ENCODE assay signal across 10 cellular contexts in the genomic region with DNA sequence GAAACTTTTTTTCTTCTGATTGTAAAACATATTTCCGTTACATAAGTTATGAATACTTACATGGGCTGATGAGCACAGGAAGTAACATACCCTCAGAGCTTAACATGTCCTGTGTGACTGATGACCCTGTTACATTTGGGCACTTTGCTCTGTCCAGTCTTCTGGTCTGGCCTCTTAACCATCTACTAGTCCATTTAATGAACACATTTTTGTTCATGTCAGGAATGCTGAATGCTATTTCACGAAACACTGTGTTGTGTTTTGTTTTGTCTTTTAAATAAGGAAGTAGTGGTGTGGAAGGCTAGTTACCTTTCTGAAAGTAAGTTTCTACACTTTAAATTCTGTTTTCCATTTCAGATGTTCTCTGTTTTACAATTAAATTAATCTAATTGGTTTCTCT.
DNase-seq lines count a peak whose midpoint lies in the region; ATAC-seq and TF ChIP-seq lines count a peak whose summit lies in the region.
"Had no signal": no experiment of that assay in that cellular context is flagged by ENCODE, and none has a peak within 500 bp of the region (broad histone marks: within the 10 kb centered on the region; RNA-seq: fewer than 3 reads in every experiment).

No MANE protein-coding gene starts in this region.

- no peaks in the 10 kb centered on the region for H3K27me3 ChIP-seq in H9 (ENCODE audit: insufficient read depth, low read length)
- no peaks in the 10 kb centered on the region for H3K27me3 ChIP-seq in naive thymus-derived CD4-positive, alpha-beta T cell (ENCODE audit: control insufficient read depth in 2 of 2, insufficient read depth in 2 of 2, low read length in 2 of 2)
- no peaks in the 10 kb centered on the region for H3K27me3 ChIP-seq in SK-N-SH (ENCODE audit: insufficient read depth)

- H2BK15ac ChIP-seq in H9 (ENCODE audit: low read depth, low read length) = no peak overlapping the region

- no peak overlapping the region for H4K91ac ChIP-seq in H9 (ENCODE audit: insufficient read length, low read depth, low read length)

- H3K18ac ChIP-seq in H9 (ENCODE audit: insufficient read length, low read depth, low read length) = no peak overlapping the region

- H4K20me1 ChIP-seq in H9 (ENCODE audit: control insufficient read depth, insufficient read depth, insufficient read length) (no peaks in the 10 kb centered on the region), SK-N-SH (ENCODE audit: insufficient read depth) (peaks cover 37% of the 10 kb centered on the region)

- H3F3A ChIP-seq in SK-N-SH (replicated peaks; ENCODE audit: insufficient read depth) = no peaks in the 10 kb centered on the region

- H3K9me3 ChIP-seq in H9 (ENCODE audit: control insufficient read depth, low read depth, low read length) = no peaks in the 10 kb centered on the region
- H3K9me3 ChIP-seq in naive thymus-derived CD4-positive, alpha-beta T cell (ENCODE audit: control insufficient read depth in 2 of 3, low read length in 3 of 3) = no peaks in the 10 kb centered on the region
- no peaks in the 10 kb centered on the region for H3K9me3 ChIP-seq in SK-N-SH
- H3K9me3 ChIP-seq: prostate gland had no signal

- H2BK12ac ChIP-seq in H9 (ENCODE audit: insufficient read length, low read depth, low read length) = no peak overlapping the region

- no peak overlapping the region for H2AK5ac ChIP-seq in H9 (ENCODE audit: insufficient read length, low read length)

- no peaks in the 10 kb centered on the region for H3K9me2 ChIP-seq in SK-N-SH

- no CpG with 5 or more reads among the region's 2 CpGs for WGBS in H9 (ENCODE audit: extremely low coverage, insufficient read length, low lambda C conversion rate)
- WGBS in SK-N-SH (ENCODE audit: low lambda C conversion rate) = 91% methylated on average over 2 of the region's 2 CpGs

- no peak overlapping the region for H2BK5ac ChIP-seq in H9 (ENCODE audit: insufficient read length, low read length)

- DNase-seq in H9 (no peak), NCI-H2029 treated with DMSO at 0.1 percent for 48 hours (lab: John Stamatoyannopoulos, UW) (no peak), SK-N-SH (no peak)
- DNase-seq in naive thymus-derived CD4-positive, alpha-beta T cell = no peak
- no peak for DNase-seq in activated CD8-positive, alpha-beta memory T cell treated with anti-CD3 and anti-CD28 coated beads, Interleukin-2, amount 10 ng/mL, durations not matched to agents 7 days and 5 days
- DNase-seq: activated CD4-positive, alpha-beta memory T cell treated with anti-CD3 and anti-CD28 coated beads, Interleukin-2, amount 10 ng/mL, durations not matched to agents 7 days and 5 days; IMR-90 had no signal

- H3K4me1 Mint-ChIP-seq in H9 = peaks cover 2 to 5% of the 10 kb centered on the region in 2 experiments; a peak in 2 of 4 replicates
- H3K4me1 Mint-ChIP-seq in naive thymus-derived CD4-positive, alpha-beta T cell = peaks cover 11 to 56% (median 45%) of the 10 kb centered on the region in 7 donors
- peaks cover 17% of the 10 kb centered on the region for H3K4me1 Mint-ChIP-seq in activated CD8-positive, alpha-beta memory T cell treated with anti-CD3 and anti-CD28 coated beads, Interleukin-2, amount 10 ng/mL, durations not matched to agents 7 days and 5 days

- H3K56ac ChIP-seq in H9 (ENCODE audit: insufficient read length, low read depth, low read length) = no peak overlapping the region

- no peaks in the 10 kb centered on the region for H3K23me2 ChIP-seq in H9 (ENCODE audit: insufficient read length, low read depth, low read length, poor library complexity, severe bottlenecking)

- peak overlapping the region in 2 of 3 experiments; percentile 11 to 24; a peak in 3 of 7 replicates for H3K27ac Mint-ChIP-seq in H9
- peak overlapping the region in 5 of 9 donors; percentile 10 to 76 (median 60) for H3K27ac Mint-ChIP-seq in naive thymus-derived CD4-positive, alpha-beta T cell
- H3K27ac Mint-ChIP-seq in activated CD8-positive, alpha-beta memory T cell treated with anti-CD3 and anti-CD28 coated beads, Interleukin-2, amount 10 ng/mL, durations not matched to agents 7 days and 5 days = no peak overlapping the region
- H3K27ac Mint-ChIP-seq: activated CD4-positive, alpha-beta memory T cell treated with anti-CD3 and anti-CD28 coated beads, Interleukin-2, amount 10 ng/mL, durations not matched to agents 7 days and 5 days had no signal

- H3K9ac ChIP-seq in H9 (ENCODE audit: extremely low read depth, insufficient read length, low read length) (no peak overlapping the region), SK-N-SH (no peak overlapping the region)

- no peak overlapping the region for H3K4ac ChIP-seq in H9 (ENCODE audit: low read depth, low read length)

- CTCF ChIA-PET in naive thymus-derived CD4-positive, alpha-beta T cell (lab: Charles Lee) = interaction anchor here (1.2 kb wide), 2 partner anchors 9 to 123 kb away, joined by 3 read pairs; no protein-coding TSS in a partner anchor
- CTCF ChIA-PET in SK-N-SH (lab: Yijun Ruan, JAX) = interaction anchor here (0.7 to 3.4 kb wide), 3 partner anchors 21 to 175 kb away, joined by 3 to 19 read pairs (median 4); no protein-coding TSS in a partner anchor
- CTCF ChIA-PET in activated CD8-positive, alpha-beta memory T cell treated with anti-CD3 and anti-CD28 coated beads, Interleukin-2, amount 10 ng/mL, durations not matched to agents 7 days and 5 days (lab: Charles Lee) = no interaction called here

- peaks cover 0 to 18% (median 3%) of the 10 kb centered on the region in 3 experiments for H3K36me3 ChIP-seq in naive thymus-derived CD4-positive, alpha-beta T cell (ENCODE audit: control insufficient read depth in 2 of 3, insufficient read depth in 3 of 3, low read length in 3 of 3)
- peaks cover 58 to 67% of the 10 kb centered on the region in 2 experiments for H3K36me3 ChIP-seq in SK-N-SH (replicated peaks in 1 of 2; ENCODE audit: control insufficient read depth in 1 of 2, insufficient read depth in 2 of 2, low read length in 1 of 2)
- H3K36me3 ChIP-seq: prostate gland had no signal

- H3K36me3 Mint-ChIP-seq in H9 (ENCODE audit: insufficient read depth in 1 of 3, low read depth in 3 of 3) = peaks cover 3 to 11% (median 9%) of the 10 kb centered on the region in 3 experiments; a peak in 6 of 7 replicates
- peaks cover 3 to 23% (median 5%) of the 10 kb centered on the region in 5 donors for H3K36me3 Mint-ChIP-seq in naive thymus-derived CD4-positive, alpha-beta T cell
- peaks cover 19% of the 10 kb centered on the region for H3K36me3 Mint-ChIP-seq in activated CD8-positive, alpha-beta memory T cell treated with anti-CD3 and anti-CD28 coated beads, Interleukin-2, amount 10 ng/mL, durations not matched to agents 7 days and 5 days

- H3K79me2 ChIP-seq in H9 (ENCODE audit: insufficient read depth, low read length) (peaks cover 2% of the 10 kb centered on the region; the same call in 1 of the 2 replicates), SK-N-SH (ENCODE audit: insufficient read depth) (peaks cover 55% of the 10 kb centered on the region)

- TF ChIP-seq RAD21 in SK-N-SH (IDR thresholded peaks at IDR 0.05; ENCODE audit: low read length) = no peak

- no peak overlapping the region for H2BK20ac ChIP-seq in H9 (ENCODE audit: low read depth, low read length, poor library complexity, severe bottlenecking)

- no peak overlapping the region for H4K8ac ChIP-seq in H9 (replicated peaks; ENCODE audit: insufficient read length, low read depth, low read length)

- no peak overlapping the region for H2BK120ac ChIP-seq in H9 (ENCODE audit: low read depth, low read length, poor library complexity, severe bottlenecking)

- no peak overlapping the region for H3K23ac ChIP-seq in H9 (ENCODE audit: insufficient read length, low read depth, low read length)

- H3K4me1 ChIP-seq in H9 (ENCODE audit: insufficient read depth, low read length) (no peaks in the 10 kb centered on the region), SK-N-SH (ENCODE audit: control insufficient read depth in 1 of 2, insufficient read depth in 2 of 2, low read depth in 1 of 2, low read length in 1 of 2) (peaks cover 0 to 10% of the 10 kb centered on the region in 2 experiments; a peak in 2 of 4 replicates)
- no peaks in the 10 kb centered on the region for H3K4me1 ChIP-seq in naive thymus-derived CD4-positive, alpha-beta T cell (ENCODE audit: control insufficient read depth in 2 of 2, insufficient read depth in 2 of 2, low read length in 2 of 2)
- H3K4me1 ChIP-seq: prostate gland had no signal

- no peak overlapping the region for H3K14ac ChIP-seq in H9 (ENCODE audit: insufficient read depth, low read length)

- H3K4me3 ChIP-seq in naive thymus-derived CD4-positive, alpha-beta T cell (ENCODE audit: low read length) = no peak overlapping the region
- H3K4me3 ChIP-seq in SK-N-SH (ENCODE audit: low read depth in 2 of 2, low read length in 1 of 2) = no peak overlapping the region
- H3K4me3 ChIP-seq: prostate gland had no signal

- H4K5ac ChIP-seq in H9 (ENCODE audit: insufficient read length, low read depth, low read length) = no peak overlapping the region

- ATAC-seq in GM19025 (IDR thresholded peaks at IDR 0.05; ENCODE audit: low read depth, unreplicated experiment) = peak; percentile 48
- peak; percentile 41 for ATAC-seq in HG03565 (IDR thresholded peaks at IDR 0.05; ENCODE audit: unreplicated experiment)
- no peak for ATAC-seq in naive thymus-derived CD4-positive, alpha-beta T cell
- no peak for ATAC-seq in activated CD8-positive, alpha-beta memory T cell treated with anti-CD3 and anti-CD28 coated beads, Interleukin-2, amount 10 ng/mL, durations not matched to agents 7 days and 5 days

- POLR2A ChIA-PET in naive thymus-derived CD4-positive, alpha-beta T cell (lab: Charles Lee) = no interaction called here
- POLR2A ChIA-PET in SK-N-SH (lab: Yijun Ruan, JAX) = no interaction called here

- no peak for TF ChIP-seq CTCF in H9 (conservative IDR thresholded peaks at IDR 0.05)
- no peak for TF ChIP-seq CTCF in SK-N-SH (IDR thresholded peaks at IDR 0.05)

- H3K27ac ChIP-seq in H9 (ENCODE audit: insufficient read length, low read depth, low read length) = no peak overlapping the region
- no peak overlapping the region for H3K27ac ChIP-seq in naive thymus-derived CD4-positive, alpha-beta T cell (ENCODE audit: low read depth, low read length)
- peak overlapping the region in 1 of 2 experiments; percentile 56; a peak in 2 of 4 replicates for H3K27ac ChIP-seq in SK-N-SH (ENCODE audit: low read depth in 2 of 2, low read length in 1 of 2)
- H3K27ac ChIP-seq: prostate gland had no signal

- intact Hi-C loops in naive thymus-derived CD4-positive, alpha-beta T cell (cut with micrococcal nuclease) = no loop called here

- H3K27me3 Mint-ChIP-seq in H9 (ENCODE audit: low read depth) = no peaks in the 10 kb centered on the region
- H3K27me3 Mint-ChIP-seq in naive thymus-derived CD4-positive, alpha-beta T cell = no peaks in the 10 kb centered on the region
- no peaks in the 10 kb centered on the region for H3K27me3 Mint-ChIP-seq in activated CD8-positive, alpha-beta memory T cell treated with anti-CD3 and anti-CD28 coated beads, Interleukin-2, amount 10 ng/mL, durations not matched to agents 7 days and 5 days
- H3K27me3 Mint-ChIP-seq: activated CD4-positive, alpha-beta memory T cell treated with anti-CD3 and anti-CD28 coated beads, Interleukin-2, amount 10 ng/mL, durations not matched to agents 7 days and 5 days had no signal

- H2AFZ ChIP-seq in H9 (ENCODE audit: low read length) = no peak overlapping the region
- no peak overlapping the region for H2AFZ ChIP-seq in SK-N-SH (ENCODE audit: low read depth)

- no peak for TF ChIP-seq EP300 in SK-N-SH (IDR thresholded peaks at IDR 0.05; ENCODE audit: borderline replicate concordance in 1 of 2, low read depth in 1 of 2, low read length in 1 of 2)

- H3K4me3 Mint-ChIP-seq in H9 = no peak overlapping the region
- H3K4me3 Mint-ChIP-seq in naive thymus-derived CD4-positive, alpha-beta T cell = peak overlapping the region in 1 of 10 donors; percentile 34
- H3K4me3 Mint-ChIP-seq in activated CD8-positive, alpha-beta memory T cell treated with anti-CD3 and anti-CD28 coated beads, Interleukin-2, amount 10 ng/mL, durations not matched to agents 7 days and 5 days = no peak overlapping the region
- H3K4me3 Mint-ChIP-seq: activated CD4-positive, alpha-beta memory T cell treated with anti-CD3 and anti-CD28 coated beads, Interleukin-2, amount 10 ng/mL, durations not matched to agents 7 days and 5 days had no signal

- no peaks in the 10 kb centered on the region for H3K79me1 ChIP-seq in H9 (ENCODE audit: insufficient read depth, low read depth, low read length, poor library complexity, severe bottlenecking)

- no peaks in the 10 kb centered on the region for H3K9me3 Mint-ChIP-seq in H9
- H3K9me3 Mint-ChIP-seq in naive thymus-derived CD4-positive, alpha-beta T cell = no peaks in the 10 kb centered on the region
- no peaks in the 10 kb centered on the region for H3K9me3 Mint-ChIP-seq in activated CD8-positive, alpha-beta memory T cell treated with anti-CD3 and anti-CD28 coated beads, Interleukin-2, amount 10 ng/mL, durations not matched to agents 7 days and 5 days (ENCODE audit: low read depth)
- H3K9me3 Mint-ChIP-seq: activated CD4-positive, alpha-beta memory T cell treated with anti-CD3 and anti-CD28 coated beads, Interleukin-2, amount 10 ng/mL, durations not matched to agents 7 days and 5 days had no signal

- H3K4me2 ChIP-seq in H9 (ENCODE audit: insufficient read depth, insufficient read length, low read length) (no peak overlapping the region), SK-N-SH (no peak overlapping the region)

- H3T11ph ChIP-seq in H9 (ENCODE audit: low read length) = no peak overlapping the region

Comparison
In these comparisons a context has a peak if more than half of its experiments do, and no peak if none do; other contexts are left out.
1. ATAC-seq: peak in GM19025 (single experiment) and HG03565 (single experiment); none in naive thymus-derived CD4-positive, alpha-beta T cell (single experiment) and activated CD8-positive, alpha-beta memory T cell treated with anti-CD3 and anti-CD28 coated beads, Interleukin-2, amount 10 ng/mL, durations not matched to agents 7 days and 5 days (single experiment).